In the genomic region with DNA sequence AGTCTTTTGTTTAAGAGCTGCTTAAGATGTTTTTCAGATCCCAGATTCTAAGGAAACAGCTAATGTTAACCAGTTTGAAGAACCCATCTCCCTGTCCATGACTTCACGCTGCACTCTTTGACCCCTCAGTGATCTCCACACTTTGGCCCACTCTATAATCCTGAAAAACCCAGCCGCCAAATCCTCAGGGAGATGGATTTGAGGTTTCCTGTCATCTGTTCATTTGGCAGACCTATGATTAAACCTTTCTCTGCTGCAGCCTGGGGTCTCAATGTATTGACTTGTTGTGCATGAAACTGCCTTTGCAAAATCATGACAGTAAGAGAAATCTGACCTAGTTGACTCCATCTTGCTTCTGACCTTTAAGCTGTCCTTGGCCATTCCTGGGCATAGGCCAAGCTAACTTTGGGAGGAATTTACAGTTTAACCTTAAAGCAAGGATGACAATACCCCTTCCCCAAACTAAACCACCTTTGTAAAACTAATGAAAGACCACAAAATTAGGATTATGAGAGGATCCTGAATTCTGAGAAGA, we compare ENCODE assay signal across 2 cellular contexts.
TF ChIP-seq lines count a peak whose summit lies in the region.

No MANE protein-coding gene starts in this region.

TF ChIP-seq in SK-N-SH, 30 proteins besides CTCF, POLR2A, EP300 and RAD21 (continued from another document):
- TF ChIP-seq POLR2AphosphoS5 (IDR thresholded peaks at IDR 0.05; ENCODE audit: low read depth, low read length) (no peak), RCOR1 (IDR thresholded peaks at IDR 0.05; ENCODE audit: low read length) (no peak), RFX5 (IDR thresholded peaks at IDR 0.05; ENCODE audit: low read length) (no peak), SIN3A (IDR thresholded peaks at IDR 0.05; ENCODE audit: borderline replicate concordance, low read depth, low read length) (no peak), TAF1 (IDR thresholded peaks at IDR 0.05; ENCODE audit: borderline replicate concordance, low read depth, low read length) (no peak), FOXM1 (IDR thresholded peaks at IDR 0.05; ENCODE audit: low read depth) (no peak), GATA2 (CRISPR knock-in tag; IDR thresholded peaks at IDR 0.05) (no peak), SMC3 (IDR thresholded peaks at IDR 0.05; ENCODE audit: low read depth, low read length) (no peak), EZH2phosphoT487 (IDR thresholded peaks at IDR 0.05; ENCODE audit: borderline replicate concordance, low read depth) (no peak)
- TF ChIP-seq, protein P1, sequence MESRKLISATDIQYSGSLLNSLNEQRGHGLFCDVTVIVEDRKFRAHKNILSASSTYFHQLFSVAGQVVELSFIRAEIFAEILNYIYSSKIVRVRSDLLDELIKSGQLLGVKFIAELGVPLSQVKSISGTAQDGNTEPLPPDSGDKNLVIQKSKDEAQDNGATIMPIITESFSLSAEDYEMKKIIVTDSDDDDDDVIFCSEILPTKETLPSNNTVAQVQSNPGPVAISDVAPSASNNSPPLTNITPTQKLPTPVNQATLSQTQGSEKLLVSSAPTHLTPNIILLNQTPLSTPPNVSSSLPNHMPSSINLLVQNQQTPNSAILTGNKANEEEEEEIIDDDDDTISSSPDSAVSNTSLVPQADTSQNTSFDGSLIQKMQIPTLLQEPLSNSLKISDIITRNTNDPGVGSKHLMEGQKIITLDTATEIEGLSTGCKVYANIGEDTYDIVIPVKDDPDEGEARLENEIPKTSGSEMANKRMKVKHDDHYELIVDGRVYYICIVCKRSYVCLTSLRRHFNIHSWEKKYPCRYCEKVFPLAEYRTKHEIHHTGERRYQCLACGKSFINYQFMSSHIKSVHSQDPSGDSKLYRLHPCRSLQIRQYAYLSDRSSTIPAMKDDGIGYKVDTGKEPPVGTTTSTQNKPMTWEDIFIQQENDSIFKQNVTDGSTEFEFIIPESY (IDR thresholded peaks at IDR 0.05; ENCODE audit: borderline replicate concordance, low read depth), result no peak
- TF ChIP-seq, protein P2, sequence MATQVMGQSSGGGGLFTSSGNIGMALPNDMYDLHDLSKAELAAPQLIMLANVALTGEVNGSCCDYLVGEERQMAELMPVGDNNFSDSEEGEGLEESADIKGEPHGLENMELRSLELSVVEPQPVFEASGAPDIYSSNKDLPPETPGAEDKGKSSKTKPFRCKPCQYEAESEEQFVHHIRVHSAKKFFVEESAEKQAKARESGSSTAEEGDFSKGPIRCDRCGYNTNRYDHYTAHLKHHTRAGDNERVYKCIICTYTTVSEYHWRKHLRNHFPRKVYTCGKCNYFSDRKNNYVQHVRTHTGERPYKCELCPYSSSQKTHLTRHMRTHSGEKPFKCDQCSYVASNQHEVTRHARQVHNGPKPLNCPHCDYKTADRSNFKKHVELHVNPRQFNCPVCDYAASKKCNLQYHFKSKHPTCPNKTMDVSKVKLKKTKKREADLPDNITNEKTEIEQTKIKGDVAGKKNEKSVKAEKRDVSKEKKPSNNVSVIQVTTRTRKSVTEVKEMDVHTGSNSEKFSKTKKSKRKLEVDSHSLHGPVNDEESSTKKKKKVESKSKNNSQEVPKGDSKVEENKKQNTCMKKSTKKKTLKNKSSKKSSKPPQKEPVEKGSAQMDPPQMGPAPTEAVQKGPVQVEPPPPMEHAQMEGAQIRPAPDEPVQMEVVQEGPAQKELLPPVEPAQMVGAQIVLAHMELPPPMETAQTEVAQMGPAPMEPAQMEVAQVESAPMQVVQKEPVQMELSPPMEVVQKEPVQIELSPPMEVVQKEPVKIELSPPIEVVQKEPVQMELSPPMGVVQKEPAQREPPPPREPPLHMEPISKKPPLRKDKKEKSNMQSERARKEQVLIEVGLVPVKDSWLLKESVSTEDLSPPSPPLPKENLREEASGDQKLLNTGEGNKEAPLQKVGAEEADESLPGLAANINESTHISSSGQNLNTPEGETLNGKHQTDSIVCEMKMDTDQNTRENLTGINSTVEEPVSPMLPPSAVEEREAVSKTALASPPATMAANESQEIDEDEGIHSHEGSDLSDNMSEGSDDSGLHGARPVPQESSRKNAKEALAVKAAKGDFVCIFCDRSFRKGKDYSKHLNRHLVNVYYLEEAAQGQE (IDR thresholded peaks at IDR 0.05; ENCODE audit: low read depth, low read length), result no peak
TF ChIP-seq in SK-N-SH: peak in this region for 0.

TF ChIP-seq in SK-N-SH treated with all-trans-retinoic acid at 6 μM for 48 hours, 23 proteins besides CTCF, POLR2A, EP300 and RAD21 (continued from another document):
- TF ChIP-seq, protein P3, sequence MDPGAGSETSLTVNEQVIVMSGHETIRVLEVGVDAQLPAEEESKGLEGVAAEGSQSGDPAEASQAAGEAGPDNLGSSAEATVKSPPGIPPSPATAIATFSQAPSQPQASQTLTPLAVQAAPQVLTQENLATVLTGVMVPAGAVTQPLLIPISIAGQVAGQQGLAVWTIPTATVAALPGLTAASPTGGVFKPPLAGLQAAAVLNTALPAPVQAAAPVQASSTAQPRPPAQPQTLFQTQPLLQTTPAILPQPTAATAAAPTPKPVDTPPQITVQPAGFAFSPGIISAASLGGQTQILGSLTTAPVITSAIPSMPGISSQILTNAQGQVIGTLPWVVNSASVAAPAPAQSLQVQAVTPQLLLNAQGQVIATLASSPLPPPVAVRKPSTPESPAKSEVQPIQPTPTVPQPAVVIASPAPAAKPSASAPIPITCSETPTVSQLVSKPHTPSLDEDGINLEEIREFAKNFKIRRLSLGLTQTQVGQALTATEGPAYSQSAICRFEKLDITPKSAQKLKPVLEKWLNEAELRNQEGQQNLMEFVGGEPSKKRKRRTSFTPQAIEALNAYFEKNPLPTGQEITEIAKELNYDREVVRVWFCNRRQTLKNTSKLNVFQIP (CRISPR knock-in tag; IDR thresholded peaks at IDR 0.05; ENCODE audit: borderline replicate concordance, low read depth), result no peak
- TF ChIP-seq ZNF8 (CRISPR knock-in tag; IDR thresholded peaks at IDR 0.05) (no peak), TOX (CRISPR knock-in tag; IDR thresholded peaks at IDR 0.05; ENCODE audit: borderline replicate concordance) (no peak), OSR1 (CRISPR knock-in tag; IDR thresholded peaks at IDR 0.05) (no peak), ZFP30 (CRISPR knock-in tag; IDR thresholded peaks at IDR 0.05) (no peak), ZFP3 (CRISPR knock-in tag; IDR thresholded peaks at IDR 0.05) (no peak), SNAI2 (CRISPR knock-in tag; IDR thresholded peaks at IDR 0.05) (no peak), CSDC2 (CRISPR knock-in tag; IDR thresholded peaks at IDR 0.05) (no peak), ISL1 (CRISPR knock-in tag; IDR thresholded peaks at IDR 0.05) (no peak), ARNTL (CRISPR knock-in tag; IDR thresholded peaks at IDR 0.05; ENCODE audit: borderline replicate concordance, low read depth) (no peak)
- TF ChIP-seq, protein P4, sequence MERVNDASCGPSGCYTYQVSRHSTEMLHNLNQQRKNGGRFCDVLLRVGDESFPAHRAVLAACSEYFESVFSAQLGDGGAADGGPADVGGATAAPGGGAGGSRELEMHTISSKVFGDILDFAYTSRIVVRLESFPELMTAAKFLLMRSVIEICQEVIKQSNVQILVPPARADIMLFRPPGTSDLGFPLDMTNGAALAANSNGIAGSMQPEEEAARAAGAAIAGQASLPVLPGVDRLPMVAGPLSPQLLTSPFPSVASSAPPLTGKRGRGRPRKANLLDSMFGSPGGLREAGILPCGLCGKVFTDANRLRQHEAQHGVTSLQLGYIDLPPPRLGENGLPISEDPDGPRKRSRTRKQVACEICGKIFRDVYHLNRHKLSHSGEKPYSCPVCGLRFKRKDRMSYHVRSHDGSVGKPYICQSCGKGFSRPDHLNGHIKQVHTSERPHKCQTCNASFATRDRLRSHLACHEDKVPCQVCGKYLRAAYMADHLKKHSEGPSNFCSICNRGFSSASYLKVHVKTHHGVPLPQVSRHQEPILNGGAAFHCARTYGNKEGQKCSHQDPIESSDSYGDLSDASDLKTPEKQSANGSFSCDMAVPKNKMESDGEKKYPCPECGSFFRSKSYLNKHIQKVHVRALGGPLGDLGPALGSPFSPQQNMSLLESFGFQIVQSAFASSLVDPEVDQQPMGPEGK (CRISPR knock-in tag; IDR thresholded peaks at IDR 0.05; ENCODE audit: borderline replicate concordance), result no peak
TF ChIP-seq in SK-N-SH treated with all-trans-retinoic acid at 6 μM for 48 hours: peak in this region for 0.
